8 cellular contexts compared by ENCODE assay signal in the genomic region with DNA sequence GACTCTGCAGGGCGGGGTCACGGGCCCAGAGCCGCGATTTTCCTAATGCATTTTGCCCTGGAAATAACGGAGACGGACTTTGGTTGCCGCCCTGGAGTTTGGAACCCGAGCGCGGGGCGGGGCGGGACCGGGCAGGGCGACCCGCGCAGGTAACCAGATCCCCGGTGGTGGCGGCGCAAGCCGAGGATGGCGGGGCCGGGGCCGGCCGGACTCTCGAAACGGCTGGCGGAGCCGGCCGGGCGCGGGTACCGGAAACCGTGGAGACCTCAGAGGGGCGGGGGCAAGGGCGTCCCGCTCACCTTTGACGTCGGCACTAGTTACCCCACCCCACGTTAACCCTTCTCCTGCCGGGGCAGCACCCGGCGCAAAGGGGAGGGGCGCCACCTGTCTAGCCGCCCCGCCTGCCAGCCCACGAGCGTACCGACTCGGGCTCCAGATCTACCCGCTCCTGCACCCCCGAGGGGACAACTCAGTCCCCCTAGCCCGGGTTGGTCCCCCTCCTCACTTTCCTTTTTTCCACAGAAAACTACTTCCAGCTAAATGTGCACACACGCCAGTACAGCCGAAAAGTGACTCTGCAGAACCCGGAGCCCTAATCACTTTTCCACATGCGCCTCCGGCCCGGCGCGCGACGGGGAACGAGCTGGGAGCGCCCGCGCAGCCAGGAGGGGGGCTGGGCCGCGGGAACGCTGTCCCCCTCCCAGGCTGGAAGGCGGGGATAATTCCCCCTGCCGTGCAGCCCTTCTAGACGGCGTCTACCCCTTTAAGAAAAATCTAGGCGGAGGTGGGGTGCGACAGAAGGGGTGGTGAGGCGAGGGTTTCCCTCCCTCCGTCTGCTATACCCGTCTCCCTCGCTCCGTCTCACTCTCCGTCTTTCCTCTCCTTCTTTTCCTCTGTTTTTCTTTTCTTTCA. TPM values are rescaled to one million over a fixed set of nuclear protein-coding genes. Genes with fewer than 3 reads are reported as not detected.
A peak's percentile ranks its signal among the peaks of the same experiment; 100 is the strongest.
DNase-seq lines count a peak whose midpoint lies in the region; ATAC-seq and TF ChIP-seq lines count a peak whose summit lies in the region.

No MANE protein-coding gene starts in this region.

- peaks cover 90% of the 10 kb centered on the region for H3K27me3 Mint-ChIP-seq in stimulated activated naive CD8-positive, alpha-beta T cell treated with anti-CD3 and anti-CD28 coated beads, Interleukin-15, amount 100 ng/mL, for 72 hours

- ATAC-seq in stimulated activated naive CD8-positive, alpha-beta T cell treated with anti-CD3 and anti-CD28 coated beads, Interleukin-15, amount 100 ng/mL, for 72 hours = no peak
- ATAC-seq in HG03175 (IDR thresholded peaks at IDR 0.05; ENCODE audit: unreplicated experiment) (no peak), GM21529 (IDR thresholded peaks at IDR 0.05; ENCODE audit: unreplicated experiment) (no peak), GM21737 (IDR thresholded peaks at IDR 0.05; ENCODE audit: unreplicated experiment) (no peak)

- H3K27ac ChIP-seq in brain microvascular endothelial cell = no peak overlapping the region

- H3K27ac Mint-ChIP-seq in stimulated activated naive CD8-positive, alpha-beta T cell treated with anti-CD3 and anti-CD28 coated beads, Interleukin-15, amount 100 ng/mL, for 72 hours = no peak overlapping the region

- in situ Hi-C loops in brain microvascular endothelial cell (cut with HindIII; ENCODE audit: low pct_ligation_motif_present, low sequenced_read_pairs) = no loop called here

- H3K4me3 Mint-ChIP-seq in stimulated activated naive CD8-positive, alpha-beta T cell treated with anti-CD3 and anti-CD28 coated beads, Interleukin-15, amount 100 ng/mL, for 72 hours = peak overlapping the region; percentile 79 to 82

- no peaks in the 10 kb centered on the region for H3K9me3 Mint-ChIP-seq in stimulated activated naive CD8-positive, alpha-beta T cell treated with anti-CD3 and anti-CD28 coated beads, Interleukin-15, amount 100 ng/mL, for 72 hours

- peak overlapping the region; percentile 5 for H3K4me3 ChIP-seq in brain microvascular endothelial cell (ENCODE audit: low read depth, low read length)
- peak overlapping the region; percentile 18 for H3K4me3 ChIP-seq in kidney epithelial cell (ENCODE audit: low read depth, low read length)

- peaks cover 49% of the 10 kb centered on the region for H3K27me3 ChIP-seq in brain microvascular endothelial cell (replicated peaks)
- peaks cover 78% of the 10 kb centered on the region for H3K27me3 ChIP-seq in kidney epithelial cell (ENCODE audit: control insufficient read depth, insufficient read depth, low read length)

- DNase-seq in Daoy (ENCODE audit: low read depth) = peak; percentile 68
- DNase-seq in NCI-H2171 treated with DMSO at 0.1 percent for 48 hours (lab: John Stamatoyannopoulos, UW) = peak; percentile 84
- DNase-seq in brain microvascular endothelial cell = no peak
- no peak for DNase-seq in kidney epithelial cell (ENCODE audit: low read depth)
- no peak for DNase-seq in stimulated activated naive CD8-positive, alpha-beta T cell treated with anti-CD3 and anti-CD28 coated beads, Interleukin-15, amount 100 ng/mL, for 72 hours

- H3K4me1 Mint-ChIP-seq in stimulated activated naive CD8-positive, alpha-beta T cell treated with anti-CD3 and anti-CD28 coated beads, Interleukin-15, amount 100 ng/mL, for 72 hours = peaks cover 58% of the 10 kb centered on the region

- TF ChIP-seq CTCF in brain microvascular endothelial cell (IDR thresholded peaks at IDR 0.05; ENCODE audit: low read depth, low read length, missing control alignments) = no peak
- TF ChIP-seq CTCF in kidney epithelial cell (IDR thresholded peaks at IDR 0.05; ENCODE audit: insufficient read depth, low read length, poor library complexity, severe bottlenecking) = no peak

- no peaks in the 10 kb centered on the region for H3K36me3 ChIP-seq in brain microvascular endothelial cell (replicated peaks)
- H3K36me3 ChIP-seq in kidney epithelial cell (ENCODE audit: control insufficient read depth, insufficient read depth, low read length) = no peaks in the 10 kb centered on the region

RNA-seq across cellular contexts. Expression of a gene that starts 2.7 kb away (rescaled TPM):
- 1.9 and 3.7 TPM in 2 replicates for total RNA-seq in Daoy (2014; rRNA removed; shearing (Covaris generic))
- 1.1 and 1.2 TPM in 2 replicates for total RNA-seq in kidney epithelial cell

Comparison
In these comparisons a context has a peak if more than half of its experiments do, and no peak if none do; other contexts are left out.
1. DNase-seq: peak in Daoy (single experiment) and NCI-H2171 treated with DMSO at 0.1 percent for 48 hours (single experiment); none in brain microvascular endothelial cell (single experiment), kidney epithelial cell (single experiment) and stimulated activated naive CD8-positive, alpha-beta T cell treated with anti-CD3 and anti-CD28 coated beads, Interleukin-15, amount 100 ng/mL, for 72 hours (0 of 2).